1 cellular context compared by ENCODE assay signal in genomic region chr9:110059461-110059860, GRCh38.
TF ChIP-seq lines count a peak whose summit lies in the region.

No MANE protein-coding gene starts in this region.

TF ChIP-seq in IMR-90, 13 proteins besides CTCF, POLR2A, EP300 and RAD21:
- TF ChIP-seq MAFK (IDR thresholded peaks at IDR 0.05; ENCODE audit: low read depth, low read length), result no peak
- TF ChIP-seq ELK1 (IDR thresholded peaks at IDR 0.05; ENCODE audit: borderline replicate concordance, low read depth, low read length), result no peak
- TF ChIP-seq MAZ (IDR thresholded peaks at IDR 0.05; ENCODE audit: borderline replicate concordance, low read depth, low read length), result no peak
- no peak for TF ChIP-seq NFE2L2 (IDR thresholded peaks at IDR 0.05; ENCODE audit: low read depth, low read length)
- no peak for TF ChIP-seq RCOR1 (IDR thresholded peaks at IDR 0.05; ENCODE audit: insufficient replicate concordance, low read length)
- no peak for TF ChIP-seq CHD1 (IDR thresholded peaks at IDR 0.05; ENCODE audit: low read depth, low read length)
- TF ChIP-seq BHLHE40 (IDR thresholded peaks at IDR 0.05; ENCODE audit: low read depth, low read length), result no peak
- no peak for TF ChIP-seq FOS (IDR thresholded peaks at IDR 0.05; ENCODE audit: low read depth, low read length)
- TF ChIP-seq CEBPB (IDR thresholded peaks at IDR 0.05; ENCODE audit: low read depth, low read length), result no peak
- TF ChIP-seq RFX5 (IDR thresholded peaks at IDR 0.05; ENCODE audit: low read depth, low read length), result no peak
